19 cellular contexts compared by ENCODE assay signal in genomic region chr12:77179515-77179914, GRCh38.
"Had no signal": no experiment of that assay in that cellular context is flagged by ENCODE, and none has a peak within 500 bp of the region (broad histone marks: within the 10 kb centered on the region; RNA-seq: fewer than 3 reads in every experiment).

No MANE protein-coding gene starts in this region.

- H3K79me2 ChIP-seq: parathyroid adenoma had no signal

- H3K9me3 Mint-ChIP-seq: activated T-helper 17 cell treated with anti-CD3 and anti-CD28 coated beads, Interleukin-2, amount 50 U/mL, for 72 hours had no signal

- ATAC-seq: activated CD4-positive, CD25-positive, alpha-beta regulatory T cell treated with anti-CD3 and anti-CD28 coated beads, Interleukin-2, amount 50 U/mL, for 24 hours; activated T-helper 17 cell treated with anti-CD3 and anti-CD28 coated beads, Interleukin-2, amount 50 U/mL, for 72 hours; heart left ventricle; left lobe of liver; upper lobe of right lung had no signal

- H2AFZ ChIP-seq: parathyroid adenoma had no signal

- H3K36me3 ChIP-seq: brain microvascular endothelial cell, heart left ventricle, stomach, upper lobe of right lung had no signal

- H3K4me1 Mint-ChIP-seq: activated T-helper 17 cell treated with anti-CD3 and anti-CD28 coated beads, Interleukin-2, amount 50 U/mL, for 72 hours had no signal

- H3K27me3 Mint-ChIP-seq: activated T-helper 17 cell treated with anti-CD3 and anti-CD28 coated beads, Interleukin-2, amount 50 U/mL, for 72 hours had no signal

- H3K4me1 ChIP-seq: heart left ventricle, parathyroid adenoma, stomach, testis, upper lobe of right lung had no signal

- FAIRE-seq: frontal cortex, islet of Langerhans had no signal

- H3K4me3 Mint-ChIP-seq: activated T-helper 17 cell treated with anti-CD3 and anti-CD28 coated beads, Interleukin-2, amount 50 U/mL, for 72 hours had no signal

- H3K4me3 ChIP-seq: heart left ventricle, stomach, testis, upper lobe of right lung had no signal

- H3K9ac ChIP-seq: parathyroid adenoma had no signal

- DNase-seq: activated CD4-positive, alpha-beta T cell treated with anti-CD3 and anti-CD28 coated beads, Interleukin-2, amount 50 U/mL, for 1 hour; activated CD8-positive, alpha-beta memory T cell treated with anti-CD3 and anti-CD28 coated beads for 24 hours; activated naive CD4-positive, alpha-beta T cell treated with Interleukin-2 at 50 U/mL for 16 hours; anterior cingulate cortex; brain microvascular endothelial cell; cortex of kidney; effector memory CD4-positive, alpha-beta T cell; heart left ventricle; mammary epithelial cell; stimulated activated CD4-positive, alpha-beta T cell treated with anti-CD3 and anti-CD28 coated beads, Interleukin-2, amount 100 ng/mL, for 24 hours; stomach; testis; upper lobe of right lung had no signal

- H3K27ac Mint-ChIP-seq: activated T-helper 17 cell treated with anti-CD3 and anti-CD28 coated beads, Interleukin-2, amount 50 U/mL, for 72 hours had no signal

- H3K27ac ChIP-seq: brain microvascular endothelial cell, heart left ventricle, parathyroid adenoma, stomach, testis, upper lobe of right lung had no signal

- H3K9me3 ChIP-seq: stomach, testis, upper lobe of right lung had no signal

- H3K27me3 ChIP-seq: brain microvascular endothelial cell, heart left ventricle, stomach, testis, upper lobe of right lung had no signal
